In the genomic region with DNA sequence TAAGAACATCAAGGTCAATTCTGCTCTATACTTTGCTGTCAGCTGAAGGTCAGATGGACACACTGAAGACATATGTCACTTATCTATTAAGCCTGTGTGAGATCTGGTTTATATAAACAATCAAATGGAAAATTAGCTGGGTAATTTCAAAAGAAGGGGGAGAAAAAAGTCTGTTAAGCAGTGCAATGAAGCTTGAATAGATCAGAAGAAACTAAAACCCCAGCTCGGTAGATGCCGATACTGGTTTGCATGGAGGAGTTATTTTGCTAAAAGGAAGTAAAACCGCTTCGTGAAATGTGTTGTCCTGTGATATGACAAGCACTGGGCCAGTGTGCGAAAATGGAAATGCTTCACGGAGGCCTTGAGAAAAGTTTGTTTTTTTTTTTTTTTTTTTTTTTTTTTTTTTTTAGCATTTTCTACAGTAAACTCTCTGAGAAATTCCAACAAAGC, we compare ENCODE assay signal across 8 cellular contexts.
DNase-seq lines count a peak whose midpoint lies in the region; ATAC-seq and TF ChIP-seq lines count a peak whose summit lies in the region.

No MANE protein-coding gene starts in this region.

- H2AFZ ChIP-seq in hepatocyte, result no peak overlapping the region

- H3K27ac ChIP-seq in coronary artery (peak overlapping the region; percentile 74 to 78), hepatocyte (no peak overlapping the region)

- no peak overlapping the region for H3K4me3 Mint-ChIP-seq in nephron progenitor cell

- H3K4me1 ChIP-seq in hepatocyte (ENCODE audit: insufficient read depth), result no peaks in the 10 kb centered on the region

- no peaks in the 10 kb centered on the region for H3K9me3 Mint-ChIP-seq in nephron progenitor cell

- DNase-seq in Ammon's horn (ENCODE audit: low spot score) (peak; percentile 59), coronary artery (ENCODE audit: low spot score) (no peak), nephron progenitor cell (no peak), hepatocyte (ENCODE audit: low spot score) (no peak), mesenteric fat pad (ENCODE audit: low spot score) (no peak)
- peak; percentile 16 for DNase-seq in stimulated activated naive CD8-positive, alpha-beta T cell treated with anti-CD3 and anti-CD28 coated beads, Interleukin-15, Interleukin-2, amounts not matched to agents 100 U/mL and 50 U/mL, for 24 hours

- ATAC-seq in GM21360 (IDR thresholded peaks at IDR 0.05; ENCODE audit: unreplicated experiment) (peak; percentile 47), HG03558 (IDR thresholded peaks at IDR 0.05; ENCODE audit: extremely low read depth, unreplicated experiment) (peak; percentile 50)
- peak; percentile 25 for ATAC-seq in stimulated activated naive CD8-positive, alpha-beta T cell treated with anti-CD3 and anti-CD28 coated beads, Interleukin-15, Interleukin-2, amounts not matched to agents 100 U/mL and 50 U/mL, for 24 hours

- no peaks in the 10 kb centered on the region for H4K20me1 ChIP-seq in hepatocyte (ENCODE audit: insufficient read depth, poor library complexity, severe bottlenecking)

- no peaks in the 10 kb centered on the region for H3K9me3 ChIP-seq in hepatocyte (ENCODE audit: low read depth)

- no peak overlapping the region for H3K4me2 ChIP-seq in hepatocyte

- H3K4me3 ChIP-seq in coronary artery (peak overlapping the region; percentile 42), hepatocyte (no peak overlapping the region)

- no peaks in the 10 kb centered on the region for H3K27me3 Mint-ChIP-seq in nephron progenitor cell (ENCODE audit: low read depth, poor library complexity)

- WGBS in hepatocyte (ENCODE audit: low lambda C conversion rate, missing lambda C conversion rate), result 97% methylated on average over 6 of the region's 6 CpGs

- H3K9me2 ChIP-seq in hepatocyte (replicated peaks; ENCODE audit: insufficient read depth), result no peaks in the 10 kb centered on the region

- no peaks in the 10 kb centered on the region for H3K36me3 ChIP-seq in hepatocyte (replicated peaks; ENCODE audit: insufficient read depth, low read depth)

- no peaks in the 10 kb centered on the region for H3K36me3 Mint-ChIP-seq in nephron progenitor cell (ENCODE audit: low read depth)

- H3K27me3 ChIP-seq in hepatocyte, result no peaks in the 10 kb centered on the region

- TF ChIP-seq CTCF in coronary artery (IDR thresholded peaks at IDR 0.05), result no peak
- no peak for TF ChIP-seq CTCF in nephron progenitor cell (IDR thresholded peaks at IDR 0.05)
- no peak for TF ChIP-seq CTCF in hepatocyte (IDR thresholded peaks at IDR 0.05; ENCODE audit: poor library complexity)

- H3K4me1 Mint-ChIP-seq in nephron progenitor cell, result peaks cover 5% of the 10 kb centered on the region

- H3K27ac Mint-ChIP-seq in nephron progenitor cell, result no peak overlapping the region

- no peaks in the 10 kb centered on the region for H3K79me2 ChIP-seq in hepatocyte

Comparison
In these comparisons a context has a peak if more than half of its experiments do, and no peak if none do; other contexts are left out.
1. DNase-seq: peak in Ammon's horn (single experiment) and stimulated activated naive CD8-positive, alpha-beta T cell treated with anti-CD3 and anti-CD28 coated beads, Interleukin-15, Interleukin-2, amounts not matched to agents 100 U/mL and 50 U/mL, for 24 hours (single experiment); none in coronary artery (single experiment), nephron progenitor cell (single experiment), hepatocyte (single experiment) and mesenteric fat pad (single experiment).
2. Peak in every context shown above with its lines, with median percentiles within 50 percentile points of each other: ATAC-seq.